ENCODE assay signal across 32 cellular contexts in genomic region chr14:32650030-32650429, GRCh38.
"Had no signal": no experiment of that assay in that cellular context is flagged by ENCODE, and none has a peak within 500 bp of the region (broad histone marks: within the 10 kb centered on the region; RNA-seq: fewer than 3 reads in every experiment).

No MANE protein-coding gene starts in this region.

- H3K9me3 ChIP-seq: MG63, SJSA1, SK-N-SH had no signal

- H3K4me3 ChIP-seq: MG63, PC-9, SJSA1 had no signal

- H3K27ac ChIP-seq: KMS-11, PC-9, RWPE1, SJSA1 had no signal

- H3K4me2 ChIP-seq: KMS-11, PC-9, SK-N-SH had no signal

- DNase-seq: Kasumi-1, MG63, NCI-H1048, NCI-H1092 treated with DMSO at 0.1 percent for 48 hours, NCI-H1105 treated with DMSO at 0.1 percent for 48 hours, NCI-H1417, NCI-H1436, NCI-H146, NCI-H1694, NCI-H187, NCI-H1930, NCI-H2029 treated with DMSO at 0.1 percent for 48 hours, NCI-H2081 treated with DMSO at 0.1 percent for 48 hours, NCI-H2107, NCI-H2171, NCI-H226, NCI-H446 treated with DMSO at 0.1 percent for 48 hours, NCI-H510A, NCI-H524, NCI-H526, NCI-H69, NCI-H748 treated with DMSO at 0.1 percent for 48 hours, NCI-H82, PC-9, Right ventricle myocardium superior, SHP77 treated with DMSO at 0.1 percent for 48 hours, SK-N-SH, SW 1271 had no signal

- H3K9ac ChIP-seq: KMS-11, SK-N-SH had no signal

- ATAC-seq: Panc1 had no signal

- H2AFZ ChIP-seq: PC-9 had no signal

- H3K36me3 ChIP-seq: MG63, SJSA1 had no signal

- H3K4me1 ChIP-seq: SJSA1 had no signal

- H3K9me2 ChIP-seq: SK-N-SH had no signal

- H3K27me3 ChIP-seq: MG63, SJSA1 had no signal
